Comparison of ENCODE assay signal across 21 cellular contexts in genomic region chr17:80295146-80295545, GRCh38.
"Had no signal": no experiment of that assay in that cellular context is flagged by ENCODE, and none has a peak within 500 bp of the region (broad histone marks: within the 10 kb centered on the region; RNA-seq: fewer than 3 reads in every experiment).

No MANE protein-coding gene starts in this region.

- ATAC-seq: activated CD8-positive, alpha-beta T cell treated with anti-CD3 and anti-CD28 coated beads for 36 hours; activated T-cell treated with anti-CD3 and anti-CD28 coated beads, Interleukin-2, amount 50 U/mL, for 4 hours; body of pancreas; foreskin keratinocyte; naive thymus-derived CD4-positive, alpha-beta T cell; SK-N-SH treated with all-trans-retinoic acid at 6 μM for 48 hours; T-cell had no signal

- H3K4me3 Mint-ChIP-seq: activated B cell treated with CpG ODN at 0.5 μM for 24 hours; activated CD8-positive, alpha-beta T cell treated with anti-CD3 and anti-CD28 coated beads for 36 hours; activated T-cell treated with anti-CD3 and anti-CD28 coated beads, Interleukin-2, amount 50 U/mL, for 4 hours; naive thymus-derived CD4-positive, alpha-beta T cell; T-cell had no signal

- H3K9me3 Mint-ChIP-seq: activated B cell treated with CpG ODN at 0.5 μM for 24 hours; activated T-cell treated with anti-CD3 and anti-CD28 coated beads, Interleukin-2, amount 50 U/mL, for 4 hours had no signal

- DNase-seq: activated B cell treated with CpG ODN at 0.5 μM for 24 hours; activated CD4-positive, alpha-beta T cell treated with anti-CD3 and anti-CD28 coated beads for 4 hours; activated CD8-positive, alpha-beta T cell treated with anti-CD3 and anti-CD28 coated beads for 36 hours; activated naive CD4-positive, alpha-beta T cell treated with Interleukin-2 at 50 U/mL for 16 hours; activated T-cell treated with anti-CD3 and anti-CD28 coated beads, Interleukin-2, amount 50 U/mL, for 4 hours; anterior cingulate cortex; body of pancreas; dermis blood vessel endothelial cell; effector memory CD4-positive, alpha-beta T cell; foreskin keratinocyte; naive thymus-derived CD4-positive, alpha-beta T cell; ovary; right cardiac atrium; stimulated activated CD4-positive, alpha-beta T cell treated with anti-CD3 and anti-CD28 coated beads, Interleukin-4, amount 100 ng/mL, for 24 hours; T-cell; T-helper 9 cell; transverse colon had no signal

- H3K27me3 ChIP-seq: body of pancreas, cardiac muscle cell, foreskin keratinocyte, left lung, ovary, transverse colon had no signal

- H3K4me3 ChIP-seq: body of pancreas, cardiac muscle cell, left lung, ovary, psoas muscle, transverse colon had no signal

- H3K27me3 Mint-ChIP-seq: activated B cell treated with CpG ODN at 0.5 μM for 24 hours; activated CD8-positive, alpha-beta T cell treated with anti-CD3 and anti-CD28 coated beads for 36 hours; naive thymus-derived CD4-positive, alpha-beta T cell; T-cell had no signal

- H3K27ac Mint-ChIP-seq: activated B cell treated with CpG ODN at 0.5 μM for 24 hours had no signal

- H3K36me3 ChIP-seq: ovary had no signal

- H3K27ac ChIP-seq: body of pancreas, cardiac muscle cell, foreskin keratinocyte, left lung, ovary, psoas muscle, transverse colon had no signal

- H3K9me3 ChIP-seq: body of pancreas, left lung, ovary, psoas muscle, transverse colon had no signal

- H3K4me1 Mint-ChIP-seq: activated B cell treated with CpG ODN at 0.5 μM for 24 hours had no signal

- H3K4me1 ChIP-seq: body of pancreas, foreskin keratinocyte, left lung, psoas muscle, transverse colon had no signal
